Comparison of ENCODE assay signal across 27 cellular contexts in the genomic region with DNA sequence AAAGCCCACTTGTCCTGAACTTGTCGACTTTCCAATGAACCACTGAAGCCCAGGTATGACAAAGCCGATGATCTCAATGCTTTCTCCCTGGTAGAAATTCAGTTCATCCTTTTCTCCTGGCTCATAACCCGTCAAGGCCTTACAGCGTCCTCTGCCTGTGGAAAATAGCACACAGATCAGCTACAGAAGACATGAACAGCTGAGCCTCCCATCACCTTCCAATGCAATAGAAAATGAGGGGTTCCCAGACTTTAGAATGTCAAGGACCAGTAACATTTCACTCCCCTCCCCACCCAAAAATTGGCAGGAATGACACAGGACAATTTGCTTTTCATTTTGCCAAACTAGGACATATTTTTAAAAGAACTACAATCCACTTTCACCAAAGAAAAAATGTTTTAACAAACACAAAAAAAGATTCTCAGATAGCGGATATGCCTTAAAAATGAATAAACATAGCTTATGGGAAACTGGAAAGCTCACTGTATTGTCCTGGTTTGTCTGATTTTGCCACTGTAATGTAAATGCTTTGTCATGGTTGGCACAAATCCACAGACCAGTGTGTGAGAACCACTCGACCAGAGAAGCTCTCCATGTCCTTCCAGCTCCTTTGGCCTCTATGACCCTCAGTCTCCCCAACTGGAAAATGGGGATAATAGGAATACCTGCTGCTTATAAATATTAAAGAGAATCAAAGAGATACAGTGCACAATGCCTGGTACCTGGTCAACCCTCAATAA. TPM values are rescaled to one million over a fixed set of nuclear protein-coding genes. Genes with fewer than 3 reads are reported as not detected.
DNase-seq lines count a peak whose midpoint lies in the region; ATAC-seq and TF ChIP-seq lines count a peak whose summit lies in the region.
"Had no signal": no experiment of that assay in that cellular context is flagged by ENCODE, and none has a peak within 500 bp of the region (broad histone marks: within the 10 kb centered on the region; RNA-seq: fewer than 3 reads in every experiment).

No MANE protein-coding gene starts in this region.

- H3K79me2 ChIP-seq in GM23248 (ENCODE audit: insufficient read depth), result no peaks in the 10 kb centered on the region

- H3K27me3 ChIP-seq in GM23248 (replicated peaks; ENCODE audit: insufficient read depth) (no peaks in the 10 kb centered on the region), upper lobe of right lung (no peaks in the 10 kb centered on the region), right cardiac atrium (ENCODE audit: control insufficient read depth, insufficient read depth) (no peaks in the 10 kb centered on the region)
- no peaks in the 10 kb centered on the region for H3K27me3 ChIP-seq in CD4-positive, alpha-beta memory T cell (ENCODE audit: insufficient read depth, low read length)
- H3K27me3 ChIP-seq: brain microvascular endothelial cell, heart left ventricle, MG63, SJSA1, suprapubic skin had no signal

- in situ Hi-C loops in GM23248 (cut with MboI), result loop anchor here (5.0 kb wide), 1 partner anchor 301 kb away; no protein-coding TSS in a partner anchor

- no peak overlapping the region for H3K9ac ChIP-seq in GM23248

- no peak overlapping the region for H3K4me3 ChIP-seq in GM23248
- H3K4me3 ChIP-seq in NB4 (ENCODE audit: low read depth, low read length), result no peak overlapping the region
- H3K4me3 ChIP-seq in CD4-positive, alpha-beta memory T cell (ENCODE audit: low read length in 2 of 2), result no peak overlapping the region
- H3K4me3 ChIP-seq in upper lobe of right lung, result no peak overlapping the region
- H3K4me3 ChIP-seq in right cardiac atrium (ENCODE audit: low read length), result no peak overlapping the region
- H3K4me3 ChIP-seq: heart left ventricle, lower lobe of right lung, MG63, SJSA1, smooth muscle cell, suprapubic skin had no signal

- no peak overlapping the region for H3K27ac Mint-ChIP-seq in chondrocyte (ENCODE audit: unreplicated experiment)
- no peak overlapping the region for H3K27ac Mint-ChIP-seq in CD4-positive, alpha-beta memory T cell
- H3K27ac Mint-ChIP-seq in activated CD4-positive, alpha-beta T cell treated with anti-CD3 and anti-CD28 coated beads, Interleukin-2, amount 10 ng/mL, durations not matched to agents 24 days and 14 days, result no peak overlapping the region
- H3K27ac Mint-ChIP-seq: activated naive CD8-positive, alpha-beta T cell; activated T-helper 1 cell treated with anti-CD3 and anti-CD28 coated beads, Interleukin-12 subunit alpha, Interleukin-12 subunit beta, Interleukin-2, Interleukin-4 antibody, amounts not matched to agents 30 ng/mL and 10 ng/mL and 1 ng/mL, durations not matched to agents 14 hours and 24 hours and 36 hours had no signal

- H3K9me2 ChIP-seq in GM23248 (ENCODE audit: insufficient read depth), result no peaks in the 10 kb centered on the region

- intact Hi-C loops in CD4-positive, alpha-beta memory T cell (cut with micrococcal nuclease), result no loop called here
- intact Hi-C loops in upper lobe of right lung (cut with DNase I) (loop anchor here (10.0 kb wide), 1 partner anchor 304 kb away; no protein-coding TSS in a partner anchor), right cardiac atrium (cut with DNase I) (loop anchor here in 3 of 4 donors (5.0 to 10.0 kb wide), 5 partner anchors 66 to 594 kb away; no protein-coding TSS in a partner anchor)
- intact Hi-C loops in activated CD4-positive, alpha-beta T cell treated with anti-CD3 and anti-CD28 coated beads, Interleukin-2, amount 10 ng/mL, durations not matched to agents 24 days and 14 days (cut with micrococcal nuclease), result loop anchor here (5.0 to 10.0 kb wide), 2 partner anchors 214 to 861 kb away; a partner anchor contains a TSS

- no peaks in the 10 kb centered on the region for H3F3A ChIP-seq in GM23248 (ENCODE audit: insufficient read depth)

- H3K9me3 ChIP-seq in GM23248 (ENCODE audit: low read depth) (no peaks in the 10 kb centered on the region), upper lobe of right lung (no peaks in the 10 kb centered on the region), right cardiac atrium (ENCODE audit: control insufficient read depth, low read length) (no peaks in the 10 kb centered on the region)
- no peaks in the 10 kb centered on the region for H3K9me3 ChIP-seq in CD4-positive, alpha-beta memory T cell (ENCODE audit: control insufficient read depth in 1 of 2, low read length in 2 of 2)
- H3K9me3 ChIP-seq: heart left ventricle, lower lobe of right lung, MG63, SJSA1, suprapubic skin had no signal

- H4K20me1 ChIP-seq in GM23248 (ENCODE audit: insufficient read depth), result no peaks in the 10 kb centered on the region

- H3K27ac ChIP-seq in GM23248, result no peak overlapping the region
- H3K27ac ChIP-seq in CD4-positive, alpha-beta memory T cell (ENCODE audit: low read depth, low read length), result no peak overlapping the region
- no peak overlapping the region for H3K27ac ChIP-seq in upper lobe of right lung
- no peak overlapping the region for H3K27ac ChIP-seq in right cardiac atrium (ENCODE audit: low read length)
- H3K27ac ChIP-seq: brain microvascular endothelial cell, lower lobe of right lung, SJSA1, suprapubic skin had no signal

- H3K4me1 ChIP-seq in GM23248 (ENCODE audit: insufficient read depth) (no peaks in the 10 kb centered on the region), upper lobe of right lung (peaks cover 4% of the 10 kb centered on the region), right cardiac atrium (ENCODE audit: control insufficient read depth, insufficient read depth, low read length) (peaks cover 3% of the 10 kb centered on the region)
- H3K4me1 ChIP-seq in CD4-positive, alpha-beta memory T cell (ENCODE audit: insufficient read depth, low read length), result peaks cover 10% of the 10 kb centered on the region
- H3K4me1 ChIP-seq: suprapubic skin had no signal

- H3K4me2 ChIP-seq in GM23248 (ENCODE audit: unreplicated experiment), result no peak overlapping the region
- H3K4me2 ChIP-seq: smooth muscle cell had no signal

- ATAC-seq in upper lobe of right lung (no peak), right cardiac atrium (no peak)
- ATAC-seq: esophagus mucosa, heart left ventricle, T-helper 17 cell had no signal

- no peak overlapping the region for H2AFZ ChIP-seq in GM23248

- H3K36me3 ChIP-seq in GM23248 (ENCODE audit: low read depth), result no peaks in the 10 kb centered on the region
- H3K36me3 ChIP-seq in CD4-positive, alpha-beta memory T cell (ENCODE audit: insufficient read depth, low read length), result no peaks in the 10 kb centered on the region
- H3K36me3 ChIP-seq in upper lobe of right lung, result no peaks in the 10 kb centered on the region
- H3K36me3 ChIP-seq: brain microvascular endothelial cell, lower lobe of right lung, MG63, suprapubic skin had no signal

- CTCF ChIA-PET in CD4-positive, alpha-beta memory T cell (lab: Charles Lee; ENCODE audit: partially characterized antibody), result interaction anchor here (1.4 to 12.2 kb wide), 3 partner anchors 10 to 300 kb away, joined by 4 to 400 read pairs (median 4); no protein-coding TSS in a partner anchor

- WGBS in GM23248 (ENCODE audit: low coverage in 1 of 2, low lambda C conversion rate in 2 of 2, missing lambda C conversion rate in 2 of 2), 2 experiments, result 83 to 87% methylated on average over 6 of the region's 6 CpGs
- WGBS in right cardiac atrium, result 78% methylated on average over 6 of the region's 6 CpGs

- H3K4me1 Mint-ChIP-seq in chondrocyte (ENCODE audit: low read depth), result no peaks in the 10 kb centered on the region
- peaks cover 3 to 34% (median 19%) of the 10 kb centered on the region in 4 donors for H3K4me1 Mint-ChIP-seq in CD4-positive, alpha-beta memory T cell
- peaks cover 26% of the 10 kb centered on the region for H3K4me1 Mint-ChIP-seq in activated CD4-positive, alpha-beta T cell treated with anti-CD3 and anti-CD28 coated beads, Interleukin-2, amount 10 ng/mL, durations not matched to agents 24 days and 14 days

- DNase-seq in GM23248 (peak; percentile 29), NB4 (ENCODE audit: low read depth) (peak; percentile 6), chondrocyte (ENCODE audit: low spot score) (no peak), pons (ENCODE audit: low spot score) (peak; percentile 59), upper lobe of right lung (no peak), right cardiac atrium (no peak)
- no peak for DNase-seq in CD4-positive, alpha-beta memory T cell
- DNase-seq in activated CD4-positive, alpha-beta T cell treated with anti-CD3 and anti-CD28 coated beads, Interleukin-2, amount 10 ng/mL, durations not matched to agents 24 days and 14 days, result no peak
- DNase-seq: activated CD4-positive, CD25-positive, alpha-beta regulatory T cell; brain microvascular endothelial cell; DMS 273 treated with DMSO at 0.1 percent for 48 hours; heart left ventricle; lower lobe of right lung; MG63; NCI-H1930; NCI-H524; posterior cingulate gyrus; stimulated activated CD4-positive, alpha-beta T cell treated with anti-CD3 and anti-CD28 coated beads, Interleukin-4, amount 100 ng/mL, for 4 hours; T-helper 17 cell had no signal

- no peak overlapping the region for H3K4me3 Mint-ChIP-seq in chondrocyte (ENCODE audit: unreplicated experiment)
- no peak overlapping the region for H3K4me3 Mint-ChIP-seq in CD4-positive, alpha-beta memory T cell
- H3K4me3 Mint-ChIP-seq in activated CD4-positive, alpha-beta T cell treated with anti-CD3 and anti-CD28 coated beads, Interleukin-2, amount 10 ng/mL, durations not matched to agents 24 days and 14 days, result no peak overlapping the region
- H3K4me3 Mint-ChIP-seq: activated naive CD8-positive, alpha-beta T cell; activated T-helper 1 cell treated with anti-CD3 and anti-CD28 coated beads, Interleukin-12 subunit alpha, Interleukin-12 subunit beta, Interleukin-2, Interleukin-4 antibody, amounts not matched to agents 30 ng/mL and 10 ng/mL and 1 ng/mL, durations not matched to agents 14 hours and 24 hours and 36 hours had no signal

- no peak for TF ChIP-seq POLR2A in NB4 (IDR thresholded peaks at IDR 0.05; ENCODE audit: extremely low read depth, insufficient read length)

- no peaks in the 10 kb centered on the region for H3K27me3 Mint-ChIP-seq in chondrocyte (ENCODE audit: low read depth)
- H3K27me3 Mint-ChIP-seq in CD4-positive, alpha-beta memory T cell, result peaks cover 0 to 3% of the 10 kb centered on the region in 2 donors
- H3K27me3 Mint-ChIP-seq in activated CD4-positive, alpha-beta T cell treated with anti-CD3 and anti-CD28 coated beads, Interleukin-2, amount 10 ng/mL, durations not matched to agents 24 days and 14 days, result peaks cover 3% of the 10 kb centered on the region

- H3K36me3 Mint-ChIP-seq in chondrocyte (ENCODE audit: low read depth), result no peaks in the 10 kb centered on the region
- no peaks in the 10 kb centered on the region for H3K36me3 Mint-ChIP-seq in CD4-positive, alpha-beta memory T cell
- H3K36me3 Mint-ChIP-seq in activated CD4-positive, alpha-beta T cell treated with anti-CD3 and anti-CD28 coated beads, Interleukin-2, amount 10 ng/mL, durations not matched to agents 24 days and 14 days (ENCODE audit: low read depth), result no peaks in the 10 kb centered on the region
- H3K36me3 Mint-ChIP-seq: activated naive CD8-positive, alpha-beta T cell; immature natural killer cell had no signal

- no peaks in the 10 kb centered on the region for H3K9me3 Mint-ChIP-seq in chondrocyte (ENCODE audit: low read depth)
- no peaks in the 10 kb centered on the region for H3K9me3 Mint-ChIP-seq in CD4-positive, alpha-beta memory T cell
- no peaks in the 10 kb centered on the region for H3K9me3 Mint-ChIP-seq in activated CD4-positive, alpha-beta T cell treated with anti-CD3 and anti-CD28 coated beads, Interleukin-2, amount 10 ng/mL, durations not matched to agents 24 days and 14 days
- H3K9me3 Mint-ChIP-seq: activated T-helper 1 cell treated with anti-CD3 and anti-CD28 coated beads, Interleukin-12 subunit alpha, Interleukin-12 subunit beta, Interleukin-2, Interleukin-4 antibody, amounts not matched to agents 30 ng/mL and 10 ng/mL and 1 ng/mL, durations not matched to agents 14 hours and 24 hours and 36 hours; immature natural killer cell had no signal

- POLR2A ChIA-PET in CD4-positive, alpha-beta memory T cell (lab: Charles Lee; ENCODE audit: partially characterized antibody), result no interaction called here

- no peak for TF ChIP-seq CTCF in NB4 (IDR thresholded peaks at IDR 0.05; ENCODE audit: low read depth, low read length)
- peak; percentile 6 for TF ChIP-seq CTCF in chondrocyte (IDR thresholded peaks at IDR 0.05)
- no peak for TF ChIP-seq CTCF in upper lobe of right lung (IDR thresholded peaks at IDR 0.05)

RNA-seq across cellular contexts. Expression of a gene that starts 24.4 kb away (rescaled TPM):
- total RNA-seq in GM23248 (2014; rRNA removed; shearing (Covaris generic)), result 1.1 and 1.5 TPM in 2 replicates
- polyA plus RNA-seq in GM23248 (2016; fragmentation: Nextera tagmentation; extraction: Ambion mirVana) (0.22 and 0.88 TPM in 2 replicates), right cardiac atrium (4.9 TPM)
- total RNA-seq in chondrocyte (0.33 to 0.80 TPM (median 0.80 TPM) in 3 replicates), upper lobe of right lung (1.4 TPM), right cardiac atrium (10 to 100 TPM in 3 of 4 donors, 1 to 10 TPM in 1; 6.7 to 17.9 (median 14.7) TPM)
- not detected for total RNA-seq in CD4-positive, alpha-beta memory T cell
- polyA plus RNA-seq in CD4-positive, alpha-beta memory T cell, result not detected
- not detected in 2 replicates for total RNA-seq in activated CD4-positive, alpha-beta T cell treated with anti-CD3 and anti-CD28 coated beads, Interleukin-2, amount 10 ng/mL, durations not matched to agents 24 days and 14 days
- total RNA-seq: activated CD8-positive, alpha-beta memory T cell treated with anti-CD3 and anti-CD28 coated beads for 36 hours; activated T-helper 1 cell treated with anti-CD3 and anti-CD28 coated beads, Interleukin-12 subunit alpha, Interleukin-12 subunit beta, Interleukin-2, Interleukin-4 antibody, amounts not matched to agents 30 ng/mL and 10 ng/mL and 1 ng/mL, durations not matched to agents 14 hours and 24 hours and 36 hours had no signal

Comparison
In these comparisons a context has a peak if more than half of its experiments do, and no peak if none do; other contexts are left out.
1. DNase-seq: peak in GM23248 (single experiment), NB4 (single experiment) and pons (single experiment); none in chondrocyte (single experiment), CD4-positive, alpha-beta memory T cell (0 of 5), upper lobe of right lung (single experiment), right cardiac atrium (0 of 3) and activated CD4-positive, alpha-beta T cell treated with anti-CD3 and anti-CD28 coated beads, Interleukin-2, amount 10 ng/mL, durations not matched to agents 24 days and 14 days (single experiment).